Comparison of ENCODE assay signal across 18 cellular contexts in genomic region chr4:104330125-104330524, GRCh38.
A peak's percentile ranks its signal among the peaks of the same experiment; 100 is the strongest.
DNase-seq lines count a peak whose midpoint lies in the region; ATAC-seq, FAIRE-seq and TF ChIP-seq lines count a peak whose summit lies in the region.
"Had no signal": no experiment of that assay in that cellular context is flagged by ENCODE, and none has a peak within 500 bp of the region (broad histone marks: within the 10 kb centered on the region; RNA-seq: fewer than 3 reads in every experiment).

No MANE protein-coding gene starts in this region.

- no peaks in the 10 kb centered on the region for H3K27me3 Mint-ChIP-seq in WTC11 (ENCODE audit: low read depth)
- H3K27me3 Mint-ChIP-seq: CD4-positive, CD25-positive, alpha-beta regulatory T cell had no signal

- ATAC-seq in GM18502 (IDR thresholded peaks at IDR 0.05; ENCODE audit: poor library complexity, unreplicated experiment) (peak; percentile 69), GM21360 (IDR thresholded peaks at IDR 0.05; ENCODE audit: unreplicated experiment) (peak; percentile 66), HG02885 (IDR thresholded peaks at IDR 0.05; ENCODE audit: poor library complexity, unreplicated experiment) (peak; percentile 78), WTC11 (peak; percentile 41), HG03469 (IDR thresholded peaks at IDR 0.05; ENCODE audit: unreplicated experiment) (no peak)
- ATAC-seq: HCT116, HepG2 had no signal

- H3K4me3 ChIP-seq in MG63, result no peak overlapping the region
- H3K4me3 ChIP-seq in small intestine (ENCODE audit: low read depth in 1 of 2, low read length in 2 of 2), result no peak overlapping the region
- H3K4me3 ChIP-seq: BLaER1 treated with 17β-estradiol and CSF1 and Interleukin-3, amounts not matched to agents 10 nM and 100 nM had no signal

- no peaks in the 10 kb centered on the region for H3K4me1 ChIP-seq in small intestine (ENCODE audit: control insufficient read depth in 2 of 2, insufficient read depth in 1 of 2, low read depth in 1 of 2, low read length in 1 of 2)
- H3K4me1 ChIP-seq: BLaER1 treated with 17β-estradiol and CSF1 and Interleukin-3, amounts not matched to agents 10 nM and 100 nM had no signal

- peaks cover 21% of the 10 kb centered on the region for H3K36me3 Mint-ChIP-seq in WTC11
- H3K36me3 Mint-ChIP-seq: CD4-positive, CD25-positive, alpha-beta regulatory T cell had no signal

- H3K4me1 Mint-ChIP-seq in WTC11, result peaks cover 34% of the 10 kb centered on the region
- H3K4me1 Mint-ChIP-seq: CD4-positive, CD25-positive, alpha-beta regulatory T cell had no signal

- H3K27ac Mint-ChIP-seq in WTC11, result peak overlapping the region; percentile 5; the same call in 1 of the 2 replicates
- H3K27ac Mint-ChIP-seq: CD4-positive, CD25-positive, alpha-beta regulatory T cell had no signal

- 63 to 72% (median 64%) methylated on average over 3 of the region's 3 CpGs for WGBS in small intestine, 3 donors

- POLR2A ChIA-PET in WTC11 (lab: Charles Lee), result interaction anchor here (0.9 kb wide), 1 partner anchor 12 kb away, joined by 3 read pairs; no protein-coding TSS in a partner anchor

- TF ChIP-seq CTCF in WTC11 (IDR thresholded peaks at IDR 0.05), result no peak

- H3K9me3 ChIP-seq in MG63 (no peaks in the 10 kb centered on the region), small intestine (ENCODE audit: control insufficient read depth, low read depth) (no peaks in the 10 kb centered on the region)

- FAIRE-seq in small intestine (lab: Jason Lieb, UNC), result no peak
- FAIRE-seq: GM19239, H54, HepG2, HTR-8/SVneo had no signal

- CTCF ChIA-PET in WTC11 (lab: Charles Lee), result interaction anchor here (0.9 kb wide), 1 partner anchor 529 kb away, joined by 3 read pairs; no protein-coding TSS in a partner anchor

- H3K27ac ChIP-seq in small intestine (ENCODE audit: low read depth in 1 of 2, low read length in 1 of 2), result no peak overlapping the region
- H3K27ac ChIP-seq: BLaER1 treated with 17β-estradiol and CSF1 and Interleukin-3, amounts not matched to agents 10 nM and 100 nM; KMS-11 had no signal

- peaks cover 30% of the 10 kb centered on the region for H3K9me3 Mint-ChIP-seq in WTC11

- H3K27me3 ChIP-seq in MG63 (no peaks in the 10 kb centered on the region), small intestine (ENCODE audit: control insufficient read depth in 2 of 2, insufficient read depth in 2 of 2, low read length in 2 of 2) (no peaks in the 10 kb centered on the region)
- H3K27me3 ChIP-seq: BLaER1 treated with 17β-estradiol and CSF1 and Interleukin-3, amounts not matched to agents 10 nM and 100 nM had no signal

- H3K36me3 ChIP-seq in MG63 (no peaks in the 10 kb centered on the region), small intestine (ENCODE audit: control insufficient read depth in 2 of 2, insufficient read depth in 2 of 2, low read length in 2 of 2) (no peaks in the 10 kb centered on the region)
- H3K36me3 ChIP-seq: BLaER1 treated with 17β-estradiol and CSF1 and Interleukin-3, amounts not matched to agents 10 nM and 100 nM had no signal

- no peak for DNase-seq in WTC11 (ENCODE audit: low spot score)
- DNase-seq in stimulated activated CD8-positive, alpha-beta memory T cell treated with anti-CD3 and anti-CD28 coated beads, Interleukin-4, amount 100 ng/mL, for 48 hours, result no peak
- no peak for DNase-seq in MG63
- no peak for DNase-seq in small intestine
- DNase-seq: ACHN; CD4-positive, CD25-positive, alpha-beta regulatory T cell; DMS79 had no signal

- H3K4me3 Mint-ChIP-seq in WTC11, result no peak overlapping the region
- H3K4me3 Mint-ChIP-seq: CD4-positive, CD25-positive, alpha-beta regulatory T cell had no signal

TF ChIP-seq in WTC11, 78 proteins besides CTCF, POLR2A, EP300 and RAD21:
- TF ChIP-seq AFF4 (CRISPR knock-in tag; IDR thresholded peaks at IDR 0.05; ENCODE audit: borderline replicate concordance) (no peak), NFATC4 (CRISPR knock-in tag; IDR thresholded peaks at IDR 0.05) (no peak), ZNF512 (CRISPR knock-in tag; IDR thresholded peaks at IDR 0.05; ENCODE audit: borderline replicate concordance) (no peak), E2F5 (CRISPR knock-in tag; IDR thresholded peaks at IDR 0.05) (no peak)
